Comparison of ENCODE assay signal across 1 cellular context in genomic region chr1:182604128-182604834, GRCh38.
TF ChIP-seq lines count a peak whose summit lies in the region.

Gene RGS16, minus strand, starts transcription at chr1:182604389. Its CDS starts 130 bp downstream, at chr1:182604259.

TF ChIP-seq in H1, 55 proteins besides CTCF, POLR2A, EP300 and RAD21 (continued from another document):
- peak; percentile 24; the same call in 1 of the 2 replicates for TF ChIP-seq GTF2F1 (IDR thresholded peaks at IDR 0.05; ENCODE audit: borderline replicate concordance, low read depth, low read length)
- TF ChIP-seq NRF1 (IDR thresholded peaks at IDR 0.05; ENCODE audit: low read depth, low read length): no peak
- TF ChIP-seq CTBP2 (IDR thresholded peaks at IDR 0.05; ENCODE audit: borderline replicate concordance, insufficient read depth, insufficient read length, low read length): no peak
- peak; percentile 92 for TF ChIP-seq TBP (IDR thresholded peaks at IDR 0.05; ENCODE audit: low read depth, low read length)
- peak; percentile 32 for TF ChIP-seq RNF2 (IDR thresholded peaks at IDR 0.05; ENCODE audit: borderline replicate concordance, low read depth, low read length, missing control alignments, poor library complexity, severe bottlenecking)
- peak; percentile 99 for TF ChIP-seq E2F6 (IDR thresholded peaks at IDR 0.05)
- TF ChIP-seq TCF12 (IDR thresholded peaks at IDR 0.05; ENCODE audit: low read depth, low read length): peak; percentile 59; the same call in 1 of the 2 replicates
- peak; percentile 91 for TF ChIP-seq POLR2AphosphoS5 (IDR thresholded peaks at IDR 0.05; ENCODE audit: low read depth, low read length)
- no peak for TF ChIP-seq TAF7 (optimal IDR thresholded peaks at IDR 0.05; ENCODE audit: borderline replicate concordance, low read depth, low read length)
- TF ChIP-seq NANOG (IDR thresholded peaks at IDR 0.05; ENCODE audit: insufficient read depth, low read depth, low read length, poor library complexity, severe bottlenecking): peak; percentile 32
TF ChIP-seq in H1: peak in this region for 13.
